ENCODE assay signal across 11 cellular contexts in genomic region chr4:2761035-2761923, GRCh38. TPM values are rescaled to one million over a fixed set of nuclear protein-coding genes. Genes with fewer than 3 reads are reported as not detected.
DNase-seq lines count a peak whose midpoint lies in the region; ATAC-seq, FAIRE-seq and TF ChIP-seq lines count a peak whose summit lies in the region.
"Had no signal": no experiment of that assay in that cellular context is flagged by ENCODE, and none has a peak within 500 bp of the region (broad histone marks: within the 10 kb centered on the region; RNA-seq: fewer than 3 reads in every experiment).

No MANE protein-coding gene starts in this region.

- intact Hi-C loops in CD4-positive, alpha-beta T cell (cut with DNase I, micrococcal nuclease) = loop anchor here (5.0 to 10.0 kb wide), 3 partner anchors 54 to 111 kb away; no protein-coding TSS in a partner anchor
- intact Hi-C loops in GM12878 (cut with micrococcal nuclease; ENCODE audit: unreplicated experiment) = loop anchor here (5.0 to 10.0 kb wide), 4 partner anchors 51 to 284 kb away; partner anchors contain the start of genes GRK4 and NOP14
- intact Hi-C loops in lower lobe of right lung (cut with DNase I) = no loop called here

- no peaks in the 10 kb centered on the region for H3K36me3 Mint-ChIP-seq in CD4-positive, alpha-beta T cell (ENCODE audit: low read depth)

- H3K9me3 ChIP-seq in CD4-positive, alpha-beta T cell (ENCODE audit: control insufficient read depth, low read length) = no peaks in the 10 kb centered on the region
- H3K9me3 ChIP-seq in GM12878 (replicated peaks; ENCODE audit: control insufficient read depth, insufficient read depth, low read length) (no peaks in the 10 kb centered on the region), lower lobe of right lung (no peaks in the 10 kb centered on the region)

- TF ChIP-seq RAD21 in GM12878 (IDR thresholded peaks at IDR 0.05; ENCODE audit: insufficient read depth, low read depth, low read length) = no peak

- H3K36me3 ChIP-seq in GM12878 (ENCODE audit: control insufficient read depth in 2 of 2, insufficient read depth in 2 of 2, low read length in 1 of 2) = no peaks in the 10 kb centered on the region
- H3K36me3 ChIP-seq in lower lobe of right lung = no peaks in the 10 kb centered on the region

- no peaks in the 10 kb centered on the region for H3K9me3 Mint-ChIP-seq in CD4-positive, alpha-beta T cell

- CTCF ChIA-PET in CD4-positive, alpha-beta T cell (lab: Charles Lee) = no interaction called here
- CTCF ChIA-PET in GM12878 (lab: Yijun Ruan, JAX) = interaction anchor here (1.0 to 2.0 kb wide), 6 partner anchors 14 to 541 kb away, joined by 3 to 5 read pairs (median 4); no protein-coding TSS in a partner anchor

- H3K27me3 ChIP-seq in CD4-positive, alpha-beta T cell (ENCODE audit: control insufficient read depth, insufficient read depth, low read length) = no peaks in the 10 kb centered on the region
- H3K27me3 ChIP-seq in GM12878 (replicated peaks in 1 of 2; ENCODE audit: control insufficient read depth in 2 of 2, insufficient read depth in 2 of 2, low read length in 1 of 2) (no peaks in the 10 kb centered on the region), lower lobe of right lung (ENCODE audit: low read depth) (no peaks in the 10 kb centered on the region)

- no peak overlapping the region for H3K27ac ChIP-seq in CD4-positive, alpha-beta T cell (ENCODE audit: low read depth, low read length)
- H3K27ac ChIP-seq in GM12878 (ENCODE audit: control insufficient read depth, insufficient read depth) (no peak overlapping the region), lower lobe of right lung (no peak overlapping the region)
- H3K27ac ChIP-seq: parathyroid adenoma had no signal

- H3K27me3 Mint-ChIP-seq in CD4-positive, alpha-beta T cell = no peaks in the 10 kb centered on the region

- peak overlapping the region; percentile 1 for H3K4me3 Mint-ChIP-seq in CD4-positive, alpha-beta T cell

- 64% methylated on average over 14 of the region's 14 CpGs for WGBS in GM12878 (ENCODE audit: insufficient coverage, insufficient replicate concordance, low lambda C conversion rate, missing lambda C conversion rate)

- H3K4me3 ChIP-seq in GM12878 (no peak overlapping the region), lower lobe of right lung (no peak overlapping the region)

- H2AFZ ChIP-seq in GM12878 (ENCODE audit: control insufficient read depth, low read depth, low read length) = no peak overlapping the region
- H2AFZ ChIP-seq: parathyroid adenoma had no signal

- SMC1A ChIA-PET in GM12878 (lab: Charles Lee; ENCODE audit: uncharacterized antibody, unreplicated experiment) = interaction anchor here (0.7 to 1.8 kb wide), 7 partner anchors 12 to 1027 kb away, joined by 3 to 6 read pairs (median 3); no protein-coding TSS in a partner anchor

- no peak for DNase-seq in CD4-positive, alpha-beta T cell
- DNase-seq in GM18507 (ENCODE audit: extremely low spot score, insufficient read length, low read depth) (no peak), GM12878 (ENCODE audit: low read depth, low spot score) (no peak), lower lobe of right lung (peak; percentile 61), DMS114 treated with DMSO at 0.1 percent for 48 hours (lab: John Stamatoyannopoulos, UW; ENCODE audit: unreplicated experiment) (no peak), HPDE6-E6E7 (ENCODE audit: extremely low spot score) (no peak)
- DNase-seq: NCI-H446, T1000 had no signal

- no peak for ATAC-seq in CD4-positive, alpha-beta T cell (ENCODE audit: poor library complexity)
- ATAC-seq in GM12878 (peak; percentile 18), lower lobe of right lung (peak; percentile 18 to 22), HG03460 (IDR thresholded peaks at IDR 0.05; ENCODE audit: unreplicated experiment) (no peak), GM18520 (IDR thresholded peaks at IDR 0.05; ENCODE audit: unreplicated experiment) (no peak)

- no TSS peak for BruUV-seq in GM12878 (replicated peaks; lab: Mats Ljungman, UMichigan)

- peaks cover 8% of the 10 kb centered on the region for H3K4me1 Mint-ChIP-seq in CD4-positive, alpha-beta T cell (ENCODE audit: low read depth)

- no peak for TF ChIP-seq EP300 in GM12878 (IDR thresholded peaks at IDR 0.05; ENCODE audit: borderline replicate concordance in 1 of 2, control insufficient read depth in 1 of 2, low read depth in 2 of 2, low read length in 2 of 2)

- in situ Hi-C loops in GM12878 (cut with MboI) = loop anchor here (25.0 kb wide), 1 partner anchor 176 kb away; no protein-coding TSS in a partner anchor

- no peak overlapping the region for H3K27ac Mint-ChIP-seq in CD4-positive, alpha-beta T cell

- TF ChIP-seq CTCF in CD4-positive, alpha-beta T cell (IDR thresholded peaks at IDR 0.05) = no peak
- TF ChIP-seq CTCF in GM12878 (IDR thresholded peaks at IDR 0.05 in 2 of 3, conservative IDR thresholded peaks at IDR 0.05 in 1 of 3; ENCODE audit: control insufficient read depth in 2 of 3, extremely low read depth in 1 of 3, insufficient read depth in 1 of 3, low read depth in 3 of 3, low read length in 3 of 3) = no peak
- TF ChIP-seq CTCF in lower lobe of right lung (IDR thresholded peaks at IDR 0.05) = peak; percentile 14

- no peak overlapping the region for H3K4me2 ChIP-seq in GM12878 (ENCODE audit: control insufficient read depth, insufficient read depth)

- H3K9ac ChIP-seq in GM12878 (ENCODE audit: control insufficient read depth, insufficient read depth, low read length) = no peak overlapping the region
- H3K9ac ChIP-seq: parathyroid adenoma had no signal

- RAD21 ChIA-PET in GM12878 (lab: Charles Lee; ENCODE audit: unreplicated experiment) = interaction anchor here (1.0 to 3.8 kb wide), 9 partner anchors 9 to 190 kb away, joined by 3 to 21 read pairs (median 4); no protein-coding TSS in a partner anchor

- H4K20me1 ChIP-seq in GM12878 (ENCODE audit: control insufficient read depth, insufficient read depth) = peaks cover 3% of the 10 kb centered on the region; the same call in 1 of the 2 replicates

- TF ChIP-seq POLR2A in GM12878 (IDR thresholded peaks at IDR 0.05; ENCODE audit: low read depth, low read length) = no peak

- H3K4me1 ChIP-seq in GM12878 (ENCODE audit: control insufficient read depth, insufficient read depth, low read length) (peaks cover 14% of the 10 kb centered on the region), lower lobe of right lung (peaks cover 22% of the 10 kb centered on the region)
- H3K4me1 ChIP-seq: parathyroid adenoma had no signal

- H3K79me2 ChIP-seq in GM12878 (ENCODE audit: control insufficient read depth, insufficient read depth, low read length) = no peaks in the 10 kb centered on the region
- H3K79me2 ChIP-seq: parathyroid adenoma had no signal

- POLR2A ChIA-PET in CD4-positive, alpha-beta T cell (lab: Charles Lee) = no interaction called here
- POLR2A ChIA-PET in GM12878 (lab: Charles Lee) = interaction anchor here (0.6 to 1.0 kb wide), 3 partner anchors 21 to 228 kb away, joined by 3 to 6 read pairs (median 3); partner anchors contain the start of genes GRK4 and NOP14

- FAIRE-seq in GM18507 (lab: Jason Lieb, UNC) (peak; percentile 15), GM12878 (lab: Jason Lieb, UNC) (no peak)

TF ChIP-seq in GM12878, 131 proteins besides CTCF, POLR2A, EP300 and RAD21 (continues in another document):
- TF ChIP-seq NR2F1 (conservative IDR thresholded peaks at IDR 0.05) = peak; percentile 59
- peak; percentile 52 for TF ChIP-seq EED (IDR thresholded peaks at IDR 0.05; ENCODE audit: low read depth)
- TF ChIP-seq STAT1 (conservative IDR thresholded peaks at IDR 0.05) = no peak
- no peak for TF ChIP-seq TARDBP (IDR thresholded peaks at IDR 0.05; ENCODE audit: borderline replicate concordance)

RNA-seq across cellular contexts. Expression of gene TNIP2, which starts 5.1 kb away (rescaled TPM):
- 10 to 100 TPM; 43.8 to 49.1 TPM for total RNA-seq in CD4-positive, alpha-beta T cell
- 48.2 and 58.3 TPM in 2 replicates for total RNA-seq in GM12878 (2013; cell fraction: nucleolus; rRNA removed)
- 55.0 and 59.8 TPM in 2 replicates for total RNA-seq in GM12878 (2014; rRNA removed)
- total RNA-seq in GM12878 (2014; rRNA removed; fragmentation: Illumina TruSeq; extraction: Trizol) = 29.1 and 29.8 TPM in 2 replicates
- total RNA-seq in GM12878 (2021) = 62.9 and 64.8 TPM in 2 replicates
- polyA plus RNA-seq in GM12878 (2011; ENCODE audit: low read depth) = 29.9 TPM
- 27.9 and 42.0 TPM in 2 replicates for polyA plus RNA-seq in GM12878 (2011; rRNA removed)
- polyA plus RNA-seq in GM12878 (2011; cell fraction: cytosol; rRNA removed) = 41.0 and 63.7 TPM in 2 replicates
- polyA plus RNA-seq in GM12878 (2011; cell fraction: nucleus; rRNA removed) = 126 and 142 TPM in 2 replicates
- polyA plus RNA-seq in GM12878 (2012) = 48.8 and 57.0 TPM in 2 replicates
- 7.1 and 21.4 TPM in 2 replicates for polyA plus RNA-seq in GM12878 (2014; fragmentation: Illumina TruSeq; extraction: Trizol)
- 1 to 10 TPM; 1.4 to 3.4 TPM for polyA plus RNA-seq in GM12878 (2014; fragmentation: Nextera tagmentation; extraction: Ambion mirVana)
- 64.9 and 68.5 TPM in 2 replicates for polyA plus RNA-seq in GM12878 (2014; rRNA removed)
- polyA plus RNA-seq in GM12878 (2016; fragmentation: Nextera tagmentation; extraction: Ambion mirVana) = 10 to 100 TPM; 49.1 to 59.0 TPM
- 19.1 and 31.1 TPM in 2 replicates for polyA minus RNA-seq in GM12878 (2011; rRNA and poly(A)+ RNA removed)
- 13.6 and 13.8 TPM in 2 replicates for polyA minus RNA-seq in GM12878 (2011; cell fraction: cytosol; rRNA and poly(A)+ RNA removed)
- polyA minus RNA-seq in GM12878 (2011; cell fraction: nucleus; rRNA and poly(A)+ RNA removed) = 17.2 and 30.8 TPM in 2 replicates
- 36.7 TPM for total RNA-seq in lower lobe of right lung

RNA-seq across cellular contexts. Expression of gene SH3BP2, which starts 31.6 kb away (rescaled TPM):
- 10 to 100 TPM; 30.1 to 30.5 TPM for total RNA-seq in CD4-positive, alpha-beta T cell
- total RNA-seq in GM12878 (2013; cell fraction: nucleolus; rRNA removed) = 275 and 349 TPM in 2 replicates
- total RNA-seq in GM12878 (2014; rRNA removed) (35.5 and 40.9 TPM in 2 replicates), GM12878 (2014; rRNA removed; fragmentation: Illumina TruSeq; extraction: Trizol) (17.5 and 19.0 TPM in 2 replicates), GM12878 (2021) (51.1 and 61.8 TPM in 2 replicates), lower lobe of right lung (102 TPM)
- polyA plus RNA-seq in GM12878 (2011; ENCODE audit: low read depth) = 9.0 TPM
- polyA plus RNA-seq in GM12878 (2011; rRNA removed) (18.0 and 37.1 TPM in 2 replicates), GM12878 (2014; fragmentation: Illumina TruSeq; extraction: Trizol) (7.8 and 18.3 TPM in 2 replicates), GM12878 (2014; fragmentation: Nextera tagmentation; extraction: Ambion mirVana) (1 to 10 TPM; 1.1 TPM), GM12878 (2014; rRNA removed) (54.7 and 57.8 TPM in 2 replicates), GM12878 (2016; fragmentation: Nextera tagmentation; extraction: Ambion mirVana) (10 to 100 TPM; 23.0 to 24.8 TPM)
- polyA plus RNA-seq in GM12878 (2011; cell fraction: cytosol; rRNA removed) = 35.7 and 42.6 TPM in 2 replicates
- polyA plus RNA-seq in GM12878 (2011; cell fraction: nucleus; rRNA removed) = 270 and 290 TPM in 2 replicates
- 30.0 and 35.3 TPM in 2 replicates for polyA plus RNA-seq in GM12878 (2012)
- 72.7 and 138 TPM in 2 replicates for polyA minus RNA-seq in GM12878 (2011; rRNA and poly(A)+ RNA removed)
- polyA minus RNA-seq in GM12878 (2011; cell fraction: cytosol; rRNA and poly(A)+ RNA removed) = 8.9 and 18.7 TPM in 2 replicates
- 47.3 and 86.5 TPM in 2 replicates for polyA minus RNA-seq in GM12878 (2011; cell fraction: nucleus; rRNA and poly(A)+ RNA removed)

Comparison
In these comparisons a context has a peak if more than half of its experiments do, and no peak if none do; other contexts are left out.
1. ATAC-seq: peak in GM12878 (single experiment) and lower lobe of right lung (2 of 2); none in CD4-positive, alpha-beta T cell (single experiment), HG03460 (single experiment) and GM18520 (single experiment).